1 cellular context compared by ENCODE assay signal in genomic region chr19:35306473-35307246, GRCh38.
TF ChIP-seq lines count a peak whose summit lies in the region.

No MANE protein-coding gene starts in this region.

TF ChIP-seq in K562, 482 proteins besides CTCF, POLR2A, EP300 and RAD21 (continued from another document and continues in another):
- TF ChIP-seq THRB (CRISPR knock-in tag; conservative IDR thresholded peaks at IDR 0.05) = no peak
- TF ChIP-seq CREM (IDR thresholded peaks at IDR 0.05; ENCODE audit: low read depth) = no peak
- no peak for TF ChIP-seq TEAD2 (tag; IDR thresholded peaks at IDR 0.05)
- TF ChIP-seq TAF9B (IDR thresholded peaks at IDR 0.05; ENCODE audit: partially characterized antibody) = no peak
- no peak for TF ChIP-seq XRCC5 (IDR thresholded peaks at IDR 0.05; ENCODE audit: low read depth, low read length)
- TF ChIP-seq KLF16 (IDR thresholded peaks at IDR 0.05) = no peak
- no peak for TF ChIP-seq ERF (CRISPR knock-in tag; IDR thresholded peaks at IDR 0.05)
- no peak for TF ChIP-seq MCM3 (IDR thresholded peaks at IDR 0.05)
- no peak for TF ChIP-seq ZNF124 (CRISPR knock-in tag; IDR thresholded peaks at IDR 0.05)
- TF ChIP-seq BRF1 (IDR thresholded peaks at IDR 0.05; ENCODE audit: borderline replicate concordance, extremely low read depth, insufficient read length) = no peak
- no peak for TF ChIP-seq SLC30A9 (CRISPR knock-in tag; IDR thresholded peaks at IDR 0.05)
- no peak for TF ChIP-seq SNRNP70 (optimal IDR thresholded peaks at IDR 0.05; ENCODE audit: low read depth, low read length)
- TF ChIP-seq BRD4 (IDR thresholded peaks at IDR 0.05) = no peak; the same call in 1 of the 2 replicates
- no peak for TF ChIP-seq CAMTA2 (CRISPR knock-in tag; conservative IDR thresholded peaks at IDR 0.05)
- no peak for TF ChIP-seq JUND (IDR thresholded peaks at IDR 0.05; ENCODE audit: borderline replicate concordance, low read depth, low read length)
- no peak for TF ChIP-seq JUND (tag; IDR thresholded peaks at IDR 0.05; ENCODE audit: borderline replicate concordance, low read depth, low read length)
- no peak for TF ChIP-seq NFATC3 (IDR thresholded peaks at IDR 0.05)
- no peak for TF ChIP-seq ZKSCAN3 (CRISPR knock-in tag; IDR thresholded peaks at IDR 0.05)
- no peak for TF ChIP-seq SRSF1 (IDR thresholded peaks at IDR 0.05; ENCODE audit: low read depth, low read length)
- no peak for TF ChIP-seq PRDM10 (IDR thresholded peaks at IDR 0.05; ENCODE audit: partially characterized antibody)
- no peak for TF ChIP-seq ZNF586 (CRISPR knock-in tag; conservative IDR thresholded peaks at IDR 0.05)
- TF ChIP-seq MAFF (IDR thresholded peaks at IDR 0.05; ENCODE audit: low read length) = no peak
- no peak for TF ChIP-seq NCOA1 (IDR thresholded peaks at IDR 0.05; ENCODE audit: low read depth)
- no peak for TF ChIP-seq CHD7 (IDR thresholded peaks at IDR 0.05; ENCODE audit: low read depth, low read length)
- no peak for TF ChIP-seq ZNF395 (CRISPR knock-in tag; IDR thresholded peaks at IDR 0.05)
- TF ChIP-seq ZNF830 (CRISPR knock-in tag; IDR thresholded peaks at IDR 0.05) = no peak
- peak; percentile 68; the same call in 1 of the 2 replicates for TF ChIP-seq HLTF (IDR thresholded peaks at IDR 0.05)
- no peak for TF ChIP-seq ZNF277 (CRISPR knock-in tag; IDR thresholded peaks at IDR 0.05; ENCODE audit: borderline replicate concordance)
